ENCODE assay signal across 12 cellular contexts in the genomic region with DNA sequence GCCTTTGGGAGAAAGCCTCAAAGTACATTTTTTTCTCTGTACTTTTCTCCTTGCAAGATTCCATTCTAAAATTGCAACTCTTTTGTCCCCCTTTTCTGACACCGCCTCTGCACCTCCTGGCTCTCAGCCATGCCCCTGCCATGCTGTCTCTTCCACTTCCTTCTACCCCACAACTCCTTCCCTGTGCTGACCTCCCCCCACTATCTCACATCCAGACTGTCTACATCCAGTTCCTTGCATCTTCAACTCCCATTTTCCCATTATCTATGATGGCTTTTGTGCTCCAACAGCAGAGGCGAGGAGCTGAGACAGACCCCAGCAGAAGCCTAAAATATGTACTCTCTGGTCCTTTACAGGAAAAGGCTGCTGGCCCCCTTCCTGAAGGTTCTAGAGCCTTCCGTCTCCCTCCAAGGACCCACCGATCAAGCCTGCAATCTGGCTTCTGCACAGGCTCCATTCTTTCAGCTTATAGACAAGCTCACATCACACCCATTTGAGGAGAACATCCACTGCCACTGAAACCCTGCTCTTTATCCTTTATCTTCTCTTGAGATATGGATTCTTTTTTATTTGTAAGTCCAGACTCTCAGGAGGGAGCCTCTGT. TPM values are rescaled to one million over a fixed set of nuclear protein-coding genes. Genes with fewer than 3 reads are reported as not detected.
DNase-seq lines count a peak whose midpoint lies in the region; ATAC-seq and TF ChIP-seq lines count a peak whose summit lies in the region.
"Had no signal": no experiment of that assay in that cellular context is flagged by ENCODE, and none has a peak within 500 bp of the region (broad histone marks: within the 10 kb centered on the region; RNA-seq: fewer than 3 reads in every experiment).

No MANE protein-coding gene starts in this region.

- intact Hi-C loops in CD8-positive, alpha-beta T cell (cut with DNase I, micrococcal nuclease): loop anchor here in 1 of 2 experiments (5.0 kb wide), 1 partner anchor 47 kb away; no protein-coding TSS in a partner anchor
- intact Hi-C loops in spleen (cut with DNase I; ENCODE audit: low total_unique reads): no loop called here

- 58 to 77% (median 63%) methylated on average over 4 of the region's 4 CpGs for WGBS in spleen, 5 donors

- no peaks in the 10 kb centered on the region for H3K36me3 ChIP-seq in CD8-positive, alpha-beta T cell (ENCODE audit: insufficient read depth, low read length)
- no peaks in the 10 kb centered on the region for H3K36me3 ChIP-seq in Peyer's patch
- no peaks in the 10 kb centered on the region for H3K36me3 ChIP-seq in spleen

- ATAC-seq in CD8-positive, alpha-beta T cell: no peak
- no peak for ATAC-seq in HG03565 (IDR thresholded peaks at IDR 0.05; ENCODE audit: unreplicated experiment)
- no peak for ATAC-seq in GM18867 (IDR thresholded peaks at IDR 0.05; ENCODE audit: unreplicated experiment)

- no peak overlapping the region for H3K4me3 ChIP-seq in CD8-positive, alpha-beta T cell (ENCODE audit: low read depth, low read length)
- H3K4me3 ChIP-seq in Peyer's patch (no peak overlapping the region), spleen (no peak overlapping the region)

- CTCF ChIA-PET in CD8-positive, alpha-beta T cell (lab: Charles Lee): interaction anchor here (2.9 kb wide), 1 partner anchor 65 kb away, joined by 16 read pairs; no protein-coding TSS in a partner anchor

- POLR2A ChIA-PET in CD8-positive, alpha-beta T cell (lab: Charles Lee): no interaction called here

- H3K27me3 Mint-ChIP-seq in CD8-positive, alpha-beta T cell (ENCODE audit: low read depth): no peaks in the 10 kb centered on the region
- H3K27me3 Mint-ChIP-seq in progenitor cell of endocrine pancreas: no peaks in the 10 kb centered on the region

- peak overlapping the region; percentile 73 for H3K4me3 Mint-ChIP-seq in CD8-positive, alpha-beta T cell
- no peak overlapping the region for H3K4me3 Mint-ChIP-seq in progenitor cell of endocrine pancreas (ENCODE audit: low read depth)

- DNase-seq in CD8-positive, alpha-beta T cell: peak in 1 of 7 experiments; percentile 32
- DNase-seq in Peyer's patch (peak in 1 of 3 donors; percentile 33), dermis blood vessel endothelial cell (peak; percentile 19), progenitor cell of endocrine pancreas (ENCODE audit: low spot score, unreplicated experiment) (no peak), spleen (no peak), NCI-H1417 (lab: John Stamatoyannopoulos, UW) (no peak)
- DNase-seq: activated CD4-positive, alpha-beta T cell treated with anti-CD3 and anti-CD28 coated beads for 1 hour; NCI-H510A; SIG-M5 had no signal

- peak overlapping the region; percentile 28 for H3K27ac Mint-ChIP-seq in CD8-positive, alpha-beta T cell
- peak overlapping the region; percentile 15 for H3K27ac Mint-ChIP-seq in progenitor cell of endocrine pancreas

- H3K4me1 Mint-ChIP-seq in CD8-positive, alpha-beta T cell (ENCODE audit: low read depth): peaks cover 38% of the 10 kb centered on the region
- H3K4me1 Mint-ChIP-seq in progenitor cell of endocrine pancreas (ENCODE audit: low read depth): peaks cover 49% of the 10 kb centered on the region

- H3K9me3 Mint-ChIP-seq in CD8-positive, alpha-beta T cell: no peaks in the 10 kb centered on the region
- H3K9me3 Mint-ChIP-seq in progenitor cell of endocrine pancreas (ENCODE audit: low read depth): peaks cover 3% of the 10 kb centered on the region

- H3K9me3 ChIP-seq in CD8-positive, alpha-beta T cell (ENCODE audit: low read length): no peaks in the 10 kb centered on the region
- H3K9me3 ChIP-seq in Peyer's patch (no peaks in the 10 kb centered on the region), spleen (no peaks in the 10 kb centered on the region)

- no peaks in the 10 kb centered on the region for H3K27me3 ChIP-seq in CD8-positive, alpha-beta T cell (ENCODE audit: insufficient read depth, low read length)
- H3K27me3 ChIP-seq in Peyer's patch (no peaks in the 10 kb centered on the region), spleen (replicated peaks in 1 of 7) (peaks cover 0 to 30% (median 0%) of the 10 kb centered on the region in 7 donors)

- no peaks in the 10 kb centered on the region for H3K36me3 Mint-ChIP-seq in CD8-positive, alpha-beta T cell
- H3K36me3 Mint-ChIP-seq in progenitor cell of endocrine pancreas (ENCODE audit: insufficient read depth): peaks cover 18% of the 10 kb centered on the region

- peaks cover 27% of the 10 kb centered on the region for H3K4me1 ChIP-seq in CD8-positive, alpha-beta T cell (ENCODE audit: insufficient read depth, low read length)
- peaks cover 0 to 80% (median 12%) of the 10 kb centered on the region in 4 donors for H3K4me1 ChIP-seq in Peyer's patch
- H3K4me1 ChIP-seq in spleen: peaks cover 0 to 83% (median 48%) of the 10 kb centered on the region in 6 donors

- H3K27ac ChIP-seq in CD8-positive, alpha-beta T cell (ENCODE audit: low read depth, low read length): no peak overlapping the region
- H3K27ac ChIP-seq in Peyer's patch (peak overlapping the region in 3 of 4 donors; percentile 17 to 92 (median 62)), spleen (peak overlapping the region in 1 of 8 donors; percentile 37)
- H3K27ac ChIP-seq: KMS-11 had no signal

- no peak for TF ChIP-seq CTCF in CD8-positive, alpha-beta T cell (IDR thresholded peaks at IDR 0.05)
- TF ChIP-seq CTCF in Peyer's patch (IDR thresholded peaks at IDR 0.05) (no peak), progenitor cell of endocrine pancreas (IDR thresholded peaks at IDR 0.05; ENCODE audit: unreplicated experiment) (no peak), spleen (IDR thresholded peaks at IDR 0.05 in 8 of 11, conservative IDR thresholded peaks at IDR 0.05 in 3 of 11) (no peak)

- TF ChIP-seq POLR2A in Peyer's patch (IDR thresholded peaks at IDR 0.05) (no peak), spleen (IDR thresholded peaks at IDR 0.05) (no peak)

RNA-seq across cellular contexts. Expression of gene RFX2, which starts 50.2 kb away (rescaled TPM):
- total RNA-seq in CD8-positive, alpha-beta T cell: 10 to 100 TPM in 1 of 2 experiments, 1 to 10 TPM in 1; 9.0 to 12.4 TPM
- total RNA-seq in Peyer's patch (10 to 100 TPM in 2 of 4 donors, 1 to 10 TPM in 2; 2.6 to 33.9 (median 10.3) TPM), dermis blood vessel endothelial cell (4.4 and 5.0 TPM in 2 replicates), progenitor cell of endocrine pancreas (24.2 and 24.8 TPM in 2 replicates), spleen (10 to 100 TPM in 4 of 7 donors, 1 to 10 TPM in 3; 6.4 to 15.8 (median 11.1) TPM)
- 1 to 10 TPM; 1.1 to 3.2 (median 2.8) TPM for polyA plus RNA-seq in spleen
